ENCODE assay signal across 1 cellular context in the genomic region with DNA sequence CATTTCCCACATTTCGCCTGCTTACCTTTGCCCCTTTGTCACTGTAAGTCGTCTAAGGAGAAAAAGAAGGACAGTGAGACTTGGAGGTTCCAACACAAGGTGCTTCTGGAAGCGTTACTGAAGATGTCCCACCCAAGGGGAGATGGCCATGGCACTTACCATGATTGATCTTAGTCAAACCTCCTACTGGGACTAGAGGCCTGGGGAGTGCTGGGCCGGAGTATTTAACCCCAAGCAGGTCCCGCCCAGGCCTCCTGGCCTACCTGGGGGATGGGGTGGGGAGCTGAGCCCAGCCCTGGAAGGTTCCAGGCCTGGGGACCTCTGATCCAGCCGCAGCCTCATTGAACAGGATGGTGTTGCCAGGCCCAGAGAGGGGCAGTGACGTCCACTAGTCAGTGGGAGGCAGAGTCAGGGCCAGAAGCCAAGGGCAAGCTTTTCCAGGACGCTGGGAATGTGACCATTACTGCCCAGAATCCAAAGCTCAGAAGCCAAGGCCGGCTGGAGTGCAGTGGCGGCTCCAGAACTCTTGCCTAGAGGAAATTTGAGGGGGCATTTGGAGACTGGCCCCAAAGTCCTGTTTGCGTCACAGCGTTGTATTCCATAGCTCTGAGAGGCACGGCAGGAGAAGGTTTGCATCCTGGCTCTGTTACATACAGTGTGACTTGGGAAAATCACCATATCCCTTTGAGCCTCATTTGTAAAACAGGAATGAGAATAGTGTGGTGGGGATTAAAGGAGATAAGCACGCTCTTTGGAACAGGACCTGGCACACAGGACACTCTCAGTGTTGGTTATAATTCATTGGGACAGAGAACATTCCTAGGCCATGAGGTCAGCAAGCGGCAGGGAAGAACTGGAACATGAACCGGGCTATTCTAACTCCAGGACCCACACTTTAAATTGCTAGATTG.
TF ChIP-seq lines count a peak whose summit lies in the region.

HPD (minus strand) TSS at position 198 of the 911 bp plus-strand sequence; CDS start at position 162, 36 bp downstream.

TF ChIP-seq in HepG2, 621 proteins besides CTCF, POLR2A, EP300 and RAD21 (continued from another document and continues in another):
- TF ChIP-seq ZNF646 (CRISPR knock-in tag; IDR thresholded peaks at IDR 0.05) (no peak), NCOA2 (CRISPR knock-in tag; IDR thresholded peaks at IDR 0.05) (peak; percentile 27), SNAI1 (CRISPR knock-in tag; IDR thresholded peaks at IDR 0.05; ENCODE audit: borderline replicate concordance) (no peak; the same call in 1 of the 2 replicates), MAX (IDR thresholded peaks at IDR 0.05) (peak; percentile 41; the same call in 1 of the 2 replicates), ZNF317 (CRISPR knock-in tag; IDR thresholded peaks at IDR 0.05) (peak; percentile 58; the same call in 1 of the 2 replicates), NRL (CRISPR knock-in tag; IDR thresholded peaks at IDR 0.05; ENCODE audit: borderline replicate concordance) (peak; percentile 17; the same call in 1 of the 2 replicates), RXRA (CRISPR knock-in tag; IDR thresholded peaks at IDR 0.05) (peak; percentile 74; the same call in 1 of the 2 replicates), SMAD1 (CRISPR knock-in tag; IDR thresholded peaks at IDR 0.05; ENCODE audit: borderline replicate concordance, low read depth) (peak; percentile 35; the same call in 1 of the 2 replicates), KDM6A (CRISPR knock-in tag; IDR thresholded peaks at IDR 0.05; ENCODE audit: low read depth) (peak; percentile 24; the same call in 1 of the 2 replicates), JUNB (CRISPR knock-in tag; IDR thresholded peaks at IDR 0.05; ENCODE audit: borderline replicate concordance) (peak; percentile 84), HOMEZ (CRISPR knock-in tag; IDR thresholded peaks at IDR 0.05; ENCODE audit: low read depth) (peak; percentile 54), ZNF770 (CRISPR knock-in tag; IDR thresholded peaks at IDR 0.05) (peak; percentile 38; the same call in 1 of the 2 replicates), ONECUT2 (CRISPR knock-in tag; IDR thresholded peaks at IDR 0.05) (no peak), SNAPC4 (CRISPR knock-in tag; IDR thresholded peaks at IDR 0.05) (no peak; the same call in 1 of the 2 replicates), ZC3H4 (CRISPR knock-in tag; IDR thresholded peaks at IDR 0.05; ENCODE audit: borderline replicate concordance) (no peak), CREM (IDR thresholded peaks at IDR 0.05) (peak; percentile 69), CREM (CRISPR knock-in tag; IDR thresholded peaks at IDR 0.05) (no peak), TFDP1 (CRISPR knock-in tag; IDR thresholded peaks at IDR 0.05; ENCODE audit: borderline replicate concordance) (peak; percentile 49; the same call in 1 of the 2 replicates), ZSCAN25 (CRISPR knock-in tag; IDR thresholded peaks at IDR 0.05) (peak; percentile 18; the same call in 1 of the 2 replicates), ZFP82 (CRISPR knock-in tag; IDR thresholded peaks at IDR 0.05; ENCODE audit: borderline replicate concordance) (0 out of 2 replicates have a peak, but pooled peaks have one; percentile 51), SP5 (CRISPR knock-in tag; IDR thresholded peaks at IDR 0.05; ENCODE audit: borderline replicate concordance, low read depth) (peak; percentile 43; the same call in 1 of the 2 replicates), IRX3 (CRISPR knock-in tag; IDR thresholded peaks at IDR 0.05; ENCODE audit: borderline replicate concordance, low read depth) (no peak), ZNF740 (CRISPR knock-in tag; IDR thresholded peaks at IDR 0.05) (0 out of 2 replicates have a peak, but pooled peaks have one; percentile 50), ZFP90 (CRISPR knock-in tag; IDR thresholded peaks at IDR 0.05; ENCODE audit: borderline replicate concordance) (peak; percentile 66; the same call in 1 of the 2 replicates)
- TF ChIP-seq, protein P1, sequence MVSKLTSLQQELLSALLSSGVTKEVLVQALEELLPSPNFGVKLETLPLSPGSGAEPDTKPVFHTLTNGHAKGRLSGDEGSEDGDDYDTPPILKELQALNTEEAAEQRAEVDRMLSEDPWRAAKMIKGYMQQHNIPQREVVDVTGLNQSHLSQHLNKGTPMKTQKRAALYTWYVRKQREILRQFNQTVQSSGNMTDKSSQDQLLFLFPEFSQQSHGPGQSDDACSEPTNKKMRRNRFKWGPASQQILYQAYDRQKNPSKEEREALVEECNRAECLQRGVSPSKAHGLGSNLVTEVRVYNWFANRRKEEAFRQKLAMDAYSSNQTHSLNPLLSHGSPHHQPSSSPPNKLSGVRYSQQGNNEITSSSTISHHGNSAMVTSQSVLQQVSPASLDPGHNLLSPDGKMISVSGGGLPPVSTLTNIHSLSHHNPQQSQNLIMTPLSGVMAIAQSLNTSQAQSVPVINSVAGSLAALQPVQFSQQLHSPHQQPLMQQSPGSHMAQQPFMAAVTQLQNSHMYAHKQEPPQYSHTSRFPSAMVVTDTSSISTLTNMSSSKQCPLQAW (CRISPR knock-in tag; IDR thresholded peaks at IDR 0.05), result peak; percentile 30; the same call in 1 of the 2 replicates
- TF ChIP-seq, protein P2, sequence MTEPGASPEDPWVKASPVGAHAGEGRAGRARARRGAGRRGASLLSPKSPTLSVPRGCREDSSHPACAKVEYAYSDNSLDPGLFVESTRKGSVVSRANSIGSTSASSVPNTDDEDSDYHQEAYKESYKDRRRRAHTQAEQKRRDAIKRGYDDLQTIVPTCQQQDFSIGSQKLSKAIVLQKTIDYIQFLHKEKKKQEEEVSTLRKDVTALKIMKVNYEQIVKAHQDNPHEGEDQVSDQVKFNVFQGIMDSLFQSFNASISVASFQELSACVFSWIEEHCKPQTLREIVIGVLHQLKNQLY (CRISPR knock-in tag; IDR thresholded peaks at IDR 0.05), result 0 out of 2 replicates have a peak, but pooled peaks have one; percentile 17
